20 cellular contexts compared by ENCODE assay signal in the genomic region with DNA sequence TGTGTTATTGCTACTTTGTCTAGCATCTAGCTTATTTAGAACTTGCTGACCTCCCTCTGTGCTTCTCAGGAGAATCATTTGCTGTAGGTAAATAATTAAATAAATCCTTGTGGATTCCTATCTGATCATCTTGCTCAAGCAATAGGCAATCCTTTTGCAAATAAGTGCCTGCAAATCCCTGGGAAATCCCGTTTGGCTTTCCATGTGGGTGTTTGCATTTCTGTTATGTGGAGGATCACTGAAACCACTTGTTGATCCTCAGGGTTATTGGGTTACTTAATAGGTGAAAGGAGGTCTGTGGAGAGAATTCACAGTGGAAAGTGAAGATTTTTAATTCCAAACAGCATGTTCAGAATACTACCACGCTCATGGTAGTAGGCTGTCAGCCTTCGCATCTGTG.
DNase-seq lines count a peak whose midpoint lies in the region; ATAC-seq and TF ChIP-seq lines count a peak whose summit lies in the region.
"Had no signal": no experiment of that assay in that cellular context is flagged by ENCODE, and none has a peak within 500 bp of the region (broad histone marks: within the 10 kb centered on the region; RNA-seq: fewer than 3 reads in every experiment).

No MANE protein-coding gene starts in this region.

- no peak for TF ChIP-seq CTCF in epithelial cell of proximal tubule (conservative IDR thresholded peaks at IDR 0.05; ENCODE audit: low read depth, low read length)

- intact Hi-C loops in sciatic nerve (cut with DNase I): no loop called here

- no peak overlapping the region for H3K4me3 ChIP-seq in epithelial cell of proximal tubule (ENCODE audit: low read depth, low read length)
- H3K4me3 ChIP-seq: BLaER1, GM12878, GM23248 had no signal

- peak; percentile 30 for DNase-seq in NCI-H82 (lab: John Stamatoyannopoulos, UW)
- no peak for DNase-seq in NCI-H82 treated with DMSO at 0.1 percent for 48 hours (lab: John Stamatoyannopoulos, UW; ENCODE audit: unreplicated experiment)
- DNase-seq in HuH-7 (ENCODE audit: low spot score): peak; percentile 16
- peak; percentile 44 for DNase-seq in epithelial cell of proximal tubule (ENCODE audit: low read depth)
- DNase-seq in sciatic nerve (ENCODE audit: low spot score): no peak
- DNase-seq in activated CD4-positive, alpha-beta T cell treated with anti-CD3 and anti-CD28 coated beads for 1 hour: no peak
- DNase-seq: CD8-positive, alpha-beta T cell; GDM1; GM23248; HFFc6; IMR-90; Karpas-422; NCI-H1105 treated with DMSO at 0.1 percent for 48 hours; NCI-H187; NCI-H2171 had no signal

- peak; percentile 17 for ATAC-seq in sciatic nerve
- ATAC-seq in GM21825 (IDR thresholded peaks at IDR 0.05; ENCODE audit: unreplicated experiment): no peak
- ATAC-seq in GM21528 (IDR thresholded peaks at IDR 0.05; ENCODE audit: low FRiP score, unreplicated experiment): no peak
- ATAC-seq: CD8-positive, alpha-beta T cell; GM12878; SK-N-SH treated with all-trans-retinoic acid at 6 μM for 48 hours had no signal

Comparison
In these comparisons a context has a peak if more than half of its experiments do, and no peak if none do; other contexts are left out.
1. DNase-seq: peak in NCI-H82 (single experiment), HuH-7 (single experiment) and epithelial cell of proximal tubule (single experiment); none in NCI-H82 treated with DMSO at 0.1 percent for 48 hours (single experiment), sciatic nerve (single experiment) and activated CD4-positive, alpha-beta T cell treated with anti-CD3 and anti-CD28 coated beads for 1 hour (single experiment).